13 cellular contexts compared by ENCODE assay signal in the genomic region with DNA sequence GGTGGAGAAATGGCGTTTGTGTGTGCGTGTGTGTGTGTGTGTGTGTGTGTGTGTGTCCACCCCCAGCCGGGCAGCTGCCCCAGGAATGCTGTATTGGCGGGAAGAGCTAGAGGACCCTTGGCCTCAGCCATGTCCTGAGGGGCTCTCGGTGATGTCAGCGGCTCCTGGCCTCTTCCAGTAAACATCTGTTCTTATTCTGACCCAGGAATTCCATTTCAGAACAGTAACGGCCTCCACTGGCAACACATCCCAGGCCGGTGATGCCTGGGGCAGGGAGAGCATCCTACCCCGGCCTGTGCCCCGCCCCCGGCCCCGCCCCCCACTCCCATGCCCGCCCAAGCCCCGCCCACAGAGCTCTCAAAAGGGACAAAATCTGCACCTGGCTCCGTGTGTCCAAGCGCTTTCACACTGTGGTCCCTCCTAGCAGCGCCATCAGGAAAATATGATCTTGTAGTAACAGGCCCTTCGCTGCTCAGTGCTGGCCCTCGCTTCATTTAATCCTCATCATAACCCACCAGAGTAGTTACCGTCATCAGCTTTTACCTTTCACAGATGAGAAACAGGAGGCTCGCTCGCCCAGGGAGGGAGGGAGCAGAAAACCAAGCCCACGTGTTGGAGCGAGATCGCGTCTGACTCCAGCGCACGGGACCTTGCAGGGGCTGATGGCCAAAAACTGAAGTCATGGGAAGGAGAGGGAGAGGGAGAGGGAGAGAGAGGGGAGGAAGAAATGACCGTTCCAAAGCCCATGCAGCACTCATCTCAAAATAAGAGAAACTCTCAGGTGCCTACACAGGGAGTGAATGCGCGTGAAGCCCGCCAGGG. TPM values are rescaled to one million over a fixed set of nuclear protein-coding genes. Genes with fewer than 3 reads are reported as not detected.
DNase-seq lines count a peak whose midpoint lies in the region; ATAC-seq, FAIRE-seq and TF ChIP-seq lines count a peak whose summit lies in the region.
"Had no signal": no experiment of that assay in that cellular context is flagged by ENCODE, and none has a peak within 500 bp of the region (broad histone marks: within the 10 kb centered on the region; RNA-seq: fewer than 3 reads in every experiment).

No MANE protein-coding gene starts in this region.

- peak overlapping the region; percentile 78 for H2AFZ ChIP-seq in GM23338

- ATAC-seq in GM23338 (peak; percentile 70), HG02840 (IDR thresholded peaks at IDR 0.05; ENCODE audit: low FRiP score, unreplicated experiment) (no peak)

- peak overlapping the region; percentile 80 for H3K4me2 ChIP-seq in GM23338

- H3K4me3 Mint-ChIP-seq in GM23338, result peak overlapping the region; percentile 72
- H3K4me3 Mint-ChIP-seq: activated B cell treated with CpG ODN at 0.5 μM for 24 hours had no signal

- H3K4me3 ChIP-seq in GM23338, result peak overlapping the region; percentile 50

- peaks cover 9% of the 10 kb centered on the region; the same call in 1 of the 2 replicates for H3K4me1 ChIP-seq in GM23338 (ENCODE audit: insufficient read depth)

- H3K27ac Mint-ChIP-seq in GM23338, result no peak overlapping the region
- H3K27ac Mint-ChIP-seq: activated B cell treated with CpG ODN at 0.5 μM for 24 hours had no signal

- H3K4me1 Mint-ChIP-seq in GM23338, result peaks cover 15% of the 10 kb centered on the region
- H3K4me1 Mint-ChIP-seq: activated B cell treated with CpG ODN at 0.5 μM for 24 hours had no signal

- no peaks in the 10 kb centered on the region for H4K20me1 ChIP-seq in GM23338 (replicated peaks; ENCODE audit: insufficient read depth)

- H3F3A ChIP-seq in GM23338 (replicated peaks; ENCODE audit: low read depth), result no peaks in the 10 kb centered on the region

- no peak for FAIRE-seq in GM12891 (lab: Jason Lieb, UNC)

- H3K27ac ChIP-seq in GM23338 (ENCODE audit: low read depth), result no peak overlapping the region
- H3K27ac ChIP-seq: epithelial cell of prostate, neutrophil had no signal

- no peaks in the 10 kb centered on the region for H3K36me3 ChIP-seq in GM23338 (ENCODE audit: insufficient read depth)
- H3K36me3 ChIP-seq: neutrophil had no signal

- peaks cover 24% of the 10 kb centered on the region for H3K27me3 Mint-ChIP-seq in GM23338 (ENCODE audit: insufficient read depth, low read depth, poor library complexity)

- H3K9me3 Mint-ChIP-seq in GM23338, result 0 out of 3 replicates have a peak, but pooled peaks cover 3% of the 10 kb centered on the region
- H3K9me3 Mint-ChIP-seq: activated B cell treated with CpG ODN at 0.5 μM for 24 hours had no signal

- peak; percentile 78 for DNase-seq in GM23338 (ENCODE audit: low spot score)
- peak; percentile 68 for DNase-seq in ecto neural progenitor cell (ENCODE audit: low spot score)
- peak; percentile 94 for DNase-seq in iPS-NIHi7 (ENCODE audit: extremely low spot score)
- peak; percentile 74 for DNase-seq in smooth muscle cell of the brain vasculature (ENCODE audit: low read depth, low spot score)
- no peak for DNase-seq in DMS114 treated with DMSO at 0.1 percent for 48 hours (lab: John Stamatoyannopoulos, UW; ENCODE audit: unreplicated experiment)
- DNase-seq in GM12891 (ENCODE audit: insufficient read length, low spot score), result no peak
- DNase-seq in foreskin melanocyte, result no peak
- DNase-seq: activated B cell treated with CpG ODN at 0.5 μM for 24 hours; activated naive CD4-positive, alpha-beta T cell treated with anti-CD3 and anti-CD28 coated beads, Interleukin-2, amount 50 U/mL, for 16 hours; NCI-H1105 treated with DMSO at 0.1 percent for 48 hours had no signal

- H3K79me2 ChIP-seq in GM23338 (replicated peaks; ENCODE audit: insufficient read depth), result no peaks in the 10 kb centered on the region

- H3K9me2 ChIP-seq in GM23338 (ENCODE audit: insufficient read depth), result no peaks in the 10 kb centered on the region

- H3K36me3 Mint-ChIP-seq in GM23338 (ENCODE audit: low read depth), result no peaks in the 10 kb centered on the region; the same call in 2 of the 3 replicates

- TF ChIP-seq POLR2A in GM12891 (IDR thresholded peaks at IDR 0.05; ENCODE audit: low read depth, low read length), result no peak

- TF ChIP-seq CTCF in GM23338 (conservative IDR thresholded peaks at IDR 0.05; ENCODE audit: low read depth in 2 of 2), result no peak

- peaks cover 11% of the 10 kb centered on the region for H3K27me3 ChIP-seq in GM23338 (ENCODE audit: insufficient read depth)

TF ChIP-seq in GM23338, 12 proteins besides CTCF, POLR2A, EP300 and RAD21:
- TF ChIP-seq NANOG (IDR thresholded peaks at IDR 0.05; ENCODE audit: borderline replicate concordance), result no peak

TF ChIP-seq in GM12891, 5 proteins besides CTCF, POLR2A, EP300 and RAD21:
- TF ChIP-seq SPI1 (IDR thresholded peaks at IDR 0.05; ENCODE audit: low read depth, low read length) (no peak), POLR2AphosphoS5 (IDR thresholded peaks at IDR 0.05; ENCODE audit: low read depth, low read length) (no peak), POU2F2 (IDR thresholded peaks at IDR 0.05; ENCODE audit: low read depth, low read length) (no peak), PAX5 (IDR thresholded peaks at IDR 0.05; ENCODE audit: insufficient read depth, low read length, severe bottlenecking) (no peak), TAF1 (IDR thresholded peaks at IDR 0.05; ENCODE audit: low read depth, low read length) (no peak)

RNA-seq across cellular contexts. Expression of gene ADAMTS2, which starts 18.9 kb away (rescaled TPM):
- total RNA-seq in GM23338 (2014; rRNA removed; shearing (Covaris generic)), result 6.4 and 8.1 TPM in 2 replicates
- polyA plus RNA-seq in GM23338 (2016; fragmentation: Nextera tagmentation; extraction: Ambion mirVana), result 1.6 and 2.1 TPM in 2 replicates
- not detected for polyA plus RNA-seq in GM12891 (2012; ENCODE audit: low read depth, missing spikeins)
- total RNA-seq: activated B cell treated with CpG ODN at 0.5 μM for 24 hours had no signal

Comparison
In these comparisons a context has a peak if more than half of its experiments do, and no peak if none do; other contexts are left out.
1. DNase-seq: peak in GM23338 (single experiment), ecto neural progenitor cell (single experiment), iPS-NIHi7 (single experiment) and smooth muscle cell of the brain vasculature (single experiment); none in DMS114 treated with DMSO at 0.1 percent for 48 hours (single experiment), GM12891 (single experiment) and foreskin melanocyte (single experiment).